ENCODE assay signal across 10 cellular contexts in genomic region chr19:50794074-50794777, GRCh38. TPM values are rescaled to one million over a fixed set of nuclear protein-coding genes. Genes with fewer than 3 reads are reported as not detected.
A peak's percentile ranks its signal among the peaks of the same experiment; 100 is the strongest.
DNase-seq lines count a peak whose midpoint lies in the region; ATAC-seq and TF ChIP-seq lines count a peak whose summit lies in the region.
"Had no signal": no experiment of that assay in that cellular context is flagged by ENCODE, and none has a peak within 500 bp of the region (broad histone marks: within the 10 kb centered on the region; RNA-seq: fewer than 3 reads in every experiment).

No MANE protein-coding gene starts in this region.

- 31 to 41% (median 36%) methylated on average over 11 of the region's 11 CpGs for WGBS in heart left ventricle, 4 donors

- H3K27me3 ChIP-seq in GM23338 (ENCODE audit: insufficient read depth) = no peaks in the 10 kb centered on the region
- peaks cover 0 to 17% (median 0%) of the 10 kb centered on the region in 9 donors for H3K27me3 ChIP-seq in heart left ventricle
- no peaks in the 10 kb centered on the region for H3K27me3 ChIP-seq in ascending aorta

- peaks cover 6% of the 10 kb centered on the region for H3K9me3 Mint-ChIP-seq in GM23338

- H3K4me1 Mint-ChIP-seq in GM23338 = peaks cover 6% of the 10 kb centered on the region; the same call in 2 of the 3 replicates

- ATAC-seq in GM23338 (peak; percentile 1), heart left ventricle (no peak), GM18502 (IDR thresholded peaks at IDR 0.05; ENCODE audit: poor library complexity, unreplicated experiment) (no peak)

- H3K4me1 ChIP-seq in GM23338 (ENCODE audit: insufficient read depth) (peaks cover 9% of the 10 kb centered on the region), heart left ventricle (no peaks in the 10 kb centered on the region), ascending aorta (no peaks in the 10 kb centered on the region)

- peaks cover 1% of the 10 kb centered on the region; the same call in 1 of the 2 replicates for H3K79me2 ChIP-seq in GM23338 (replicated peaks; ENCODE audit: insufficient read depth)

- no peak overlapping the region for H2AFZ ChIP-seq in GM23338

- no peaks in the 10 kb centered on the region for H3K9me2 ChIP-seq in GM23338 (ENCODE audit: insufficient read depth)

- peaks cover 37% of the 10 kb centered on the region for H4K20me1 ChIP-seq in GM23338 (replicated peaks; ENCODE audit: insufficient read depth)

- H3K27ac Mint-ChIP-seq in GM23338 = no peak overlapping the region; the same call in 1 of the 2 replicates

- H3K36me3 Mint-ChIP-seq in GM23338 (ENCODE audit: low read depth) = peaks cover 33% of the 10 kb centered on the region

- intact Hi-C loops in heart left ventricle (cut with DNase I) (no loop called here), ascending aorta (cut with DNase I) (no loop called here)

- H3K4me3 Mint-ChIP-seq in GM23338 = no peak overlapping the region

- no peak for TF ChIP-seq POLR2A in heart left ventricle (IDR thresholded peaks at IDR 0.05)

- 0 out of 2 replicates have a peak overlapping the region, but pooled peaks have one; percentile 38 for H3K4me2 ChIP-seq in GM23338

- H3K4me3 ChIP-seq in GM23338 = no peak overlapping the region
- no peak overlapping the region for H3K4me3 ChIP-seq in heart left ventricle
- H3K4me3 ChIP-seq in ascending aorta = no peak overlapping the region

- H3K9me3 ChIP-seq in heart left ventricle = no peaks in the 10 kb centered on the region
- no peaks in the 10 kb centered on the region for H3K9me3 ChIP-seq in ascending aorta

- H3F3A ChIP-seq in GM23338 (replicated peaks; ENCODE audit: low read depth) = peaks cover 37% of the 10 kb centered on the region

- H3K27me3 Mint-ChIP-seq in GM23338 (ENCODE audit: insufficient read depth, low read depth, poor library complexity) = peaks cover 38% of the 10 kb centered on the region

- H3K36me3 ChIP-seq in GM23338 (ENCODE audit: insufficient read depth) (peaks cover 7% of the 10 kb centered on the region; the same call in 1 of the 2 replicates), heart left ventricle (peaks cover 0 to 27% (median 16%) of the 10 kb centered on the region in 9 donors), ascending aorta (peaks cover 19 to 21% of the 10 kb centered on the region in 2 donors)

- DNase-seq in DMS153 treated with DMSO at 0.1 percent for 48 hours (lab: John Stamatoyannopoulos, UW; ENCODE audit: unreplicated experiment) (peak; percentile 28), DMS153 (lab: John Stamatoyannopoulos, UW) (no peak), GM23338 (ENCODE audit: low spot score) (no peak), SHP77 (lab: John Stamatoyannopoulos, UW) (peak; percentile 52 to 64), iris pigment epithelial cell (ENCODE audit: low read depth) (peak; percentile 31), heart left ventricle (no peak), ascending aorta (ENCODE audit: low spot score in 2 of 2) (no peak)
- DNase-seq: T1000 had no signal

- TF ChIP-seq CTCF in GM23338 (conservative IDR thresholded peaks at IDR 0.05; ENCODE audit: low read depth in 2 of 2) = no peak
- TF ChIP-seq CTCF in heart left ventricle (IDR thresholded peaks at IDR 0.05) = no peak
- TF ChIP-seq CTCF in ascending aorta (IDR thresholded peaks at IDR 0.05) = no peak

- H3K27ac ChIP-seq in GM23338 (ENCODE audit: low read depth) = no peak overlapping the region
- no peak overlapping the region for H3K27ac ChIP-seq in heart left ventricle
- no peak overlapping the region for H3K27ac ChIP-seq in ascending aorta

TF ChIP-seq in GM23338, 12 proteins besides CTCF, POLR2A, EP300 and RAD21:
- TF ChIP-seq NANOG (IDR thresholded peaks at IDR 0.05; ENCODE audit: borderline replicate concordance) (no peak), ZNF114 (CRISPR knock-in tag; IDR thresholded peaks at IDR 0.05) (no peak), EZH2 (IDR thresholded peaks at IDR 0.05; ENCODE audit: low read depth, unreplicated experiment) (no peak), REST (IDR thresholded peaks at IDR 0.05; ENCODE audit: unreplicated experiment) (no peak), STAT1 (IDR thresholded peaks at IDR 0.05; ENCODE audit: unreplicated experiment) (no peak), EZH2phosphoT487 (IDR thresholded peaks at IDR 0.05; ENCODE audit: unreplicated experiment) (no peak), CREB1 (CRISPR knock-in tag; IDR thresholded peaks at IDR 0.05; ENCODE audit: low read depth) (no peak), ETS1 (IDR thresholded peaks at IDR 0.05) (no peak), ZNF331 (CRISPR knock-in tag; IDR thresholded peaks at IDR 0.05; ENCODE audit: low read depth) (no peak)

RNA-seq across cellular contexts. Expression of gene ACP4, which starts 4.0 kb away (rescaled TPM):
- total RNA-seq in GM23338 (2014; rRNA removed; shearing (Covaris generic)) = not detected in 2 replicates
- polyA plus RNA-seq in GM23338 (2016; fragmentation: Nextera tagmentation; extraction: Ambion mirVana) = not detected in 2 replicates
- not detected for total RNA-seq in heart left ventricle
- not detected for polyA plus RNA-seq in heart left ventricle
- not detected for total RNA-seq in ascending aorta
- polyA plus RNA-seq: esophagus had no signal

RNA-seq across cellular contexts. Expression of gene GPR32, which starts 24.0 kb away (rescaled TPM):
- total RNA-seq in GM23338 (2014; rRNA removed; shearing (Covaris generic)) = not detected in 2 replicates
- polyA plus RNA-seq in GM23338 (2016; fragmentation: Nextera tagmentation; extraction: Ambion mirVana) (not detected in 2 replicates), heart left ventricle (not detected)
- total RNA-seq in heart left ventricle (not detected), ascending aorta (not detected)
- polyA plus RNA-seq: esophagus had no signal

RNA-seq across cellular contexts. Expression of gene KLK1, which starts 29.4 kb away (rescaled TPM):
- 0.31 TPM in 1 of 2 replicates, not detected in the other for total RNA-seq in GM23338 (2014; rRNA removed; shearing (Covaris generic))
- polyA plus RNA-seq in GM23338 (2016; fragmentation: Nextera tagmentation; extraction: Ambion mirVana) = 2.4 and 3.0 TPM in 2 replicates
- total RNA-seq in heart left ventricle = 1 to 10 TPM in 1 of 9 donors, under 1 TPM in 3, not detected in 5; 0.53 to 1.4 (median 0.74) TPM
- polyA plus RNA-seq in heart left ventricle = under 1 TPM; 0.50 to 0.51 TPM
- not detected for total RNA-seq in ascending aorta

RNA-seq across cellular contexts. Expression of gene KLK15, which starts 39.1 kb away (rescaled TPM):
- not detected in 2 replicates for total RNA-seq in GM23338 (2014; rRNA removed; shearing (Covaris generic))
- polyA plus RNA-seq in GM23338 (2016; fragmentation: Nextera tagmentation; extraction: Ambion mirVana) (not detected in 2 replicates), heart left ventricle (not detected)
- total RNA-seq in heart left ventricle (not detected), ascending aorta (not detected)
- polyA plus RNA-seq: esophagus had no signal

Comparison
In these comparisons a context has a peak if more than half of its experiments do, and no peak if none do; other contexts are left out.
1. DNase-seq: peak in DMS153 treated with DMSO at 0.1 percent for 48 hours (single experiment), SHP77 (2 of 2) and iris pigment epithelial cell (single experiment); none in DMS153 (single experiment), GM23338 (single experiment), heart left ventricle (0 of 5) and ascending aorta (0 of 2).